In the genomic region with DNA sequence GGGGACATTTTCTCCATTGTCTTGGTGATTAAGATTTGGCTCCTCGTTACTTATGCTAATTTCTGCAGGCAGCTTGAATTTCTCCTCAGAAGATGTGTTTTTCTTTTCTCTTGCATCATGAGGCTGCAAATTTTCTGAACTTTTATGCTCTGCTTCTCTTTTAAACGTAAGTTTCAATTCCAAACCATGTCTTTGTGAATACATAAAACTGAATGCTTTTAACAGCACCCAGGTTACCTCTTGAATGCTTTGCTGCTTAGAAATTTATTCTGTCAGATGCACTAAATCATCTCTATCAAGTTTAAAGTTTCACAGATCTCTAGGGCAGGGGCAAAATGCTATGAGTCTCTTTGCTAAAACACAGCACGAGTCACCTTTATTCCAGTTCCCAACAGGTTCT, we compare ENCODE assay signal across 11 cellular contexts.
"Had no signal": no experiment of that assay in that cellular context is flagged by ENCODE, and none has a peak within 500 bp of the region (broad histone marks: within the 10 kb centered on the region; RNA-seq: fewer than 3 reads in every experiment).

No MANE protein-coding gene starts in this region.

- H3K4me2 ChIP-seq: GM23338 had no signal

- H2AFZ ChIP-seq: GM23248, GM23338 had no signal

- H3K27ac Mint-ChIP-seq: GM23338, H9, HFFc6 had no signal

- H3K4me3 Mint-ChIP-seq: GM23338, H9, HFFc6 had no signal

- ATAC-seq: GM23338, HCT116 had no signal

- H3K9me3 ChIP-seq: HAP-1 had no signal

- H3K4me1 ChIP-seq: HAP-1 had no signal

- H3K36me3 ChIP-seq: HAP-1 had no signal

- DNase-seq: GM23248, GOT3, H7, H9, HCEC 1CT, HFFc6 had no signal

- H3K4me3 ChIP-seq: GM23248, GM23338, HAP-1 had no signal

- FAIRE-seq: H1, H54 had no signal

- H3K9ac ChIP-seq: GM23248 had no signal

- H3K27ac ChIP-seq: GM23248 had no signal
